ENCODE assay signal across 8 cellular contexts in the genomic region with DNA sequence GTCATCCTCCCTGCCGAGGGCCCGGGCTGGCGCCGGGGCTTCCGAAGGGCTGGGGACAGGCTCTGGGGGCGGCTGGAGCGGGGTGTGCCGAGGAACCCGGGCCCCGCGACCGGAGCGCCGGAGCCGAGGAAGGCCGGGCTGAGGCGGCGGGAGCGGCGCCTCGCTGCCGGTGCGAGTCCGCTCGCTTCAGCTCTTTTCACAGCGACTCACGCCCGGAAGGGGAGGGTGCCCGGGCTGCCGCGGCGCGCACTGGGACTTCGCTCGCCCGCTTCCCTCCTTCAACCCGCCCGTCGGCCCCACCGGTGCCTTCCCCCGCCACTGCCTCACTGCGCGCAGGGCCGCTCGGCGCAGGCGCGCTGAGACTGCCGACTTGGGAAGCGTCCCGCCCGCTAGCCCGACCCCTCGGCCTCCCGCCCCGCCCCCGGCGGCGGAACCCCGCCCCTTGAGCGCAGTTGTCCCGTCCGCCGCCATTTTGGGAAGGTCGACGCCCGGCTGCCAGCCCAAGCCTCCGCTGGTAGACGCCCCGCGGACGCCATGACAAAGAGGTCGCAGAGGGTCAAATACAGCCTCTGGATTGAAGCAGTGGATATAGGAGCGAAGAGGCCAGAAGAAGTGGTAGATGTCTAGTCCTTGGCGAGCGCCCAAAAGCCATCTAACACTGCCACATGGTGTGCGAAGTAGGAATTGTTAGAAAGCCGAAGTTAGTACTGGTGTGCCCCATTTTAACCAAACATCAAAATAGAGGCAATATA. TPM values are rescaled to one million over a fixed set of nuclear protein-coding genes. Genes with fewer than 3 reads are reported as not detected.
A peak's percentile ranks its signal among the peaks of the same experiment; 100 is the strongest.
DNase-seq lines count a peak whose midpoint lies in the region; ATAC-seq and TF ChIP-seq lines count a peak whose summit lies in the region.

TSS of gene UBE2G1 (minus strand) at position 364 of the 752 bp plus-strand sequence. CDS start at position 5, 359 bp downstream.

- peaks cover 0 to 2% (median 0%) of the 10 kb centered on the region in 4 donors for H3K36me3 ChIP-seq in liver (ENCODE audit: control insufficient read depth in 4 of 4, insufficient read depth in 3 of 4, low read depth in 1 of 4, low read length in 3 of 4)

- peak within 1 kb of the TSS; percentile 93 to 95 for H3K27ac ChIP-seq in liver (ENCODE audit: low read depth in 1 of 2, low read length in 2 of 2)

- H3K27me3 ChIP-seq in liver (ENCODE audit: control insufficient read depth in 4 of 4, insufficient read depth in 4 of 4, low read length in 3 of 4), result no peaks in the 10 kb centered on the region

- H3K4me3 ChIP-seq in liver (ENCODE audit: low read depth in 1 of 3, low read length in 3 of 3), result peak within 1 kb of the TSS; percentile 75 to 100 (median 80)

- H3K9me3 ChIP-seq in liver (ENCODE audit: control insufficient read depth in 4 of 4, low read length in 3 of 4), result no peaks in the 10 kb centered on the region

- peak; percentile 33 for TF ChIP-seq CTCF in liver (IDR thresholded peaks at IDR 0.05; ENCODE audit: low read depth, low read length, missing input control)

- ATAC-seq in GM19372 (IDR thresholded peaks at IDR 0.05; ENCODE audit: low read depth, unreplicated experiment) (peak; percentile 78), HG03565 (IDR thresholded peaks at IDR 0.05; ENCODE audit: unreplicated experiment) (peak; percentile 62)

- peaks cover 6 to 14% (median 8%) of the 10 kb centered on the region in 4 donors for H3K4me1 ChIP-seq in liver (ENCODE audit: control insufficient read depth in 4 of 4, insufficient read depth in 4 of 4, low read length in 3 of 4)

- peak within 1 kb of the TSS; percentile 48 to 89 for H3K9ac ChIP-seq in liver (ENCODE audit: low read depth in 1 of 2, low read length in 2 of 2)

- WGBS in liver, result under 1% methylated on average over 78 of the region's 78 CpGs

- peak; percentile 61 to 74 for TF ChIP-seq RAD21 in liver (IDR thresholded peaks at IDR 0.05)

- peak; percentile 100 for DNase-seq in CD1c-positive myeloid dendritic cell (ENCODE audit: extremely low spot score)
- peak; percentile 84 for DNase-seq in NCI-H774 (lab: John Stamatoyannopoulos, UW)
- DNase-seq in activated CD4-positive, alpha-beta T cell treated with anti-CD3 and anti-CD28 coated beads, Interleukin-2, amount 50 U/mL, for 4 hours, result peak; percentile 98 to 99
- peak; percentile 98 for DNase-seq in dermis blood vessel endothelial cell
- DNase-seq in stimulated activated CD4-positive, alpha-beta T cell treated with anti-CD3 and anti-CD28 coated beads, Interleukin-4, amount 100 ng/mL, for 4 hours, result peak; percentile 98 to 99

TF ChIP-seq in liver, 16 proteins besides CTCF, POLR2A, EP300 and RAD21:
- TF ChIP-seq FOXA1 (IDR thresholded peaks at IDR 0.05) (no peak), YY1 (IDR thresholded peaks at IDR 0.05) (peak; percentile 99), RXRA (IDR thresholded peaks at IDR 0.05) (peak; percentile 73 to 81), EGR1 (IDR thresholded peaks at IDR 0.05; ENCODE audit: low read depth in 2 of 2) (no peak), HNF4G (IDR thresholded peaks at IDR 0.05) (no peak), NR2F2 (IDR thresholded peaks at IDR 0.05) (peak; percentile 88), GABPA (IDR thresholded peaks at IDR 0.05 in 1 of 2, conservative IDR thresholded peaks at IDR 0.05 in 1 of 2) (peak in 1 of 2 donors; percentile 71), JUND (IDR thresholded peaks at IDR 0.05) (no peak), FOXA2 (IDR thresholded peaks at IDR 0.05) (no peak), HNF4A (conservative IDR thresholded peaks at IDR 0.05) (peak; percentile 27 to 37), REST (IDR thresholded peaks at IDR 0.05) (peak; percentile 46), SP1 (IDR thresholded peaks at IDR 0.05) (peak; percentile 68), TAF1 (conservative IDR thresholded peaks at IDR 0.05) (peak; percentile 40)
- TF ChIP-seq, protein P1, sequence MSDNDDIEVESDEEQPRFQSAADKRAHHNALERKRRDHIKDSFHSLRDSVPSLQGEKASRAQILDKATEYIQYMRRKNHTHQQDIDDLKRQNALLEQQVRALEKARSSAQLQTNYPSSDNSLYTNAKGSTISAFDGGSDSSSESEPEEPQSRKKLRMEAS (IDR thresholded peaks at IDR 0.05), result no peak

RNA-seq across cellular contexts. Expression of gene UBE2G1, which starts in this region (rescaled TPM):
- total RNA-seq in dermis blood vessel endothelial cell, result 37.4 and 52.3 TPM in 2 replicates
- 10 to 100 TPM; 22.2 to 25.3 TPM for total RNA-seq in liver
- polyA plus RNA-seq in liver, result 10 to 100 TPM; 19.9 to 20.4 TPM

Comparison
In these comparisons a context has a peak if more than half of its experiments do, and no peak if none do; other contexts are left out.
1. Peak in every context shown above with its lines: DNase-seq, ATAC-seq, H3K4me3 ChIP-seq and H3K27ac ChIP-seq.